3 cellular contexts compared by ENCODE assay signal in genomic region chr2:199554026-199554425, GRCh38.
TF ChIP-seq lines count a peak whose summit lies in the region.

No MANE protein-coding gene starts in this region.

TF ChIP-seq in A549, 52 proteins besides CTCF, POLR2A, EP300 and RAD21:
- TF ChIP-seq MAFK (IDR thresholded peaks at IDR 0.05; ENCODE audit: partially characterized antibody) (peak; percentile 85), BHLHE40 (IDR thresholded peaks at IDR 0.05; ENCODE audit: low read depth, low read length) (no peak), NFE2L2 (conservative IDR thresholded peaks at IDR 0.05; ENCODE audit: low read length) (peak; percentile 75)

TF ChIP-seq in IMR-90, 13 proteins besides CTCF, POLR2A, EP300 and RAD21:
- TF ChIP-seq MAFK (IDR thresholded peaks at IDR 0.05; ENCODE audit: low read depth, low read length) (peak; percentile 76), FOS (IDR thresholded peaks at IDR 0.05; ENCODE audit: low read depth, low read length) (no peak), NFE2L2 (IDR thresholded peaks at IDR 0.05; ENCODE audit: low read depth, low read length) (peak; percentile 85)

TF ChIP-seq in K562, 482 proteins besides CTCF, POLR2A, EP300 and RAD21:
- TF ChIP-seq PTTG1 (tag; IDR thresholded peaks at IDR 0.05; ENCODE audit: low read depth): no peak
- no peak for TF ChIP-seq L3MBTL2 (IDR thresholded peaks at IDR 0.05)
- no peak for TF ChIP-seq NCOA1 (IDR thresholded peaks at IDR 0.05; ENCODE audit: low read depth)
- no peak for TF ChIP-seq ELK3 (CRISPR knock-in tag; IDR thresholded peaks at IDR 0.05)
- TF ChIP-seq ZNF24 (IDR thresholded peaks at IDR 0.05): no peak
- no peak for TF ChIP-seq KLF1 (tag; IDR thresholded peaks at IDR 0.05)
- TF ChIP-seq JUN (IDR thresholded peaks at IDR 0.05; ENCODE audit: borderline replicate concordance, low read depth, low read length): no peak
- no peak for TF ChIP-seq JUN (CRISPR knock-in tag; IDR thresholded peaks at IDR 0.05; ENCODE audit: borderline replicate concordance)
- no peak for TF ChIP-seq PRDM10 (IDR thresholded peaks at IDR 0.05; ENCODE audit: partially characterized antibody)
- no peak for TF ChIP-seq ZNF436 (CRISPR knock-in tag; IDR thresholded peaks at IDR 0.05)
- TF ChIP-seq TBP (optimal IDR thresholded peaks at IDR 0.05; ENCODE audit: low read depth, low read length): no peak
- no peak for TF ChIP-seq ZSCAN29 (IDR thresholded peaks at IDR 0.05)
- TF ChIP-seq ZNF212 (CRISPR knock-in tag; IDR thresholded peaks at IDR 0.05): no peak
- TF ChIP-seq ZNF277 (CRISPR knock-in tag; IDR thresholded peaks at IDR 0.05; ENCODE audit: borderline replicate concordance): no peak
- TF ChIP-seq ELF1 (tag; IDR thresholded peaks at IDR 0.05): no peak
- no peak for TF ChIP-seq NEUROD1 (IDR thresholded peaks at IDR 0.05; ENCODE audit: borderline replicate concordance, low read depth, low read length, partially characterized antibody)
- TF ChIP-seq SIX5 (IDR thresholded peaks at IDR 0.05; ENCODE audit: borderline replicate concordance in 1 of 2, insufficient read depth in 1 of 2, low read depth in 1 of 2, low read length in 2 of 2): no peak
- TF ChIP-seq STAT5B (CRISPR knock-in tag; IDR thresholded peaks at IDR 0.05): no peak
- TF ChIP-seq TEAD1 (CRISPR knock-in tag; IDR thresholded peaks at IDR 0.05): no peak
- no peak for TF ChIP-seq MXD1 (CRISPR knock-in tag; IDR thresholded peaks at IDR 0.05; ENCODE audit: borderline replicate concordance, poor library complexity, severe bottlenecking)
- no peak for TF ChIP-seq CTBP1 (IDR thresholded peaks at IDR 0.05; ENCODE audit: borderline replicate concordance)
- no peak for TF ChIP-seq ZNF584 (CRISPR knock-in tag; IDR thresholded peaks at IDR 0.05; ENCODE audit: low read depth)
- no peak for TF ChIP-seq ZNF77 (CRISPR knock-in tag; IDR thresholded peaks at IDR 0.05)
- TF ChIP-seq BACH1 (tag; IDR thresholded peaks at IDR 0.05): peak; percentile 55; the same call in 1 of the 2 replicates
- no peak for TF ChIP-seq NFYB (IDR thresholded peaks at IDR 0.05; ENCODE audit: extremely low read depth, insufficient read length)
- TF ChIP-seq ZNF592 (IDR thresholded peaks at IDR 0.05): no peak
- no peak for TF ChIP-seq CCAR2 (IDR thresholded peaks at IDR 0.05; ENCODE audit: low read depth, low read length)
- TF ChIP-seq RFX1 (IDR thresholded peaks at IDR 0.05): no peak
- no peak for TF ChIP-seq ZNF75A (CRISPR knock-in tag; IDR thresholded peaks at IDR 0.05)
- TF ChIP-seq FOSL1 (tag; conservative IDR thresholded peaks at IDR 0.05): no peak
- no peak for TF ChIP-seq YY1 (IDR thresholded peaks at IDR 0.05; ENCODE audit: borderline replicate concordance in 1 of 3, control insufficient read depth in 1 of 3, extremely low read depth in 1 of 3, insufficient read depth in 3 of 3, insufficient read length in 1 of 3, insufficient replicate concordance in 2 of 3, low read depth in 1 of 3, low read length in 2 of 3)
- TF ChIP-seq MEF2D (tag; conservative IDR thresholded peaks at IDR 0.05; ENCODE audit: low read depth): no peak
- no peak for TF ChIP-seq ZNF696 (CRISPR knock-in tag; conservative IDR thresholded peaks at IDR 0.05)
- TF ChIP-seq MAFG (tag; conservative IDR thresholded peaks at IDR 0.05): peak; percentile 81
- TF ChIP-seq EGR1 (conservative IDR thresholded peaks at IDR 0.05): no peak
- no peak for TF ChIP-seq FOXP1 (CRISPR knock-in tag; IDR thresholded peaks at IDR 0.05)
- peak; percentile 68 for TF ChIP-seq C11orf30 (IDR thresholded peaks at IDR 0.05; ENCODE audit: low read depth)
- TF ChIP-seq NFE2 (IDR thresholded peaks at IDR 0.05; ENCODE audit: low read depth): peak; percentile 41; the same call in 1 of the 2 replicates
- TF ChIP-seq ZNF586 (CRISPR knock-in tag; conservative IDR thresholded peaks at IDR 0.05): no peak
- TF ChIP-seq ARID3B (CRISPR knock-in tag; IDR thresholded peaks at IDR 0.05; ENCODE audit: borderline replicate concordance): no peak
- peak; percentile 70 for TF ChIP-seq MAFF (IDR thresholded peaks at IDR 0.05; ENCODE audit: low read length)
- no peak for TF ChIP-seq RBBP5 (IDR thresholded peaks at IDR 0.05; ENCODE audit: borderline replicate concordance, insufficient read depth, low read length, poor library complexity, severe bottlenecking)
- TF ChIP-seq ZHX1 (conservative IDR thresholded peaks at IDR 0.05; ENCODE audit: low read length): no peak
- peak; percentile 85 for TF ChIP-seq ZNF316 (IDR thresholded peaks at IDR 0.05)
- TF ChIP-seq MAFK (IDR thresholded peaks at IDR 0.05; ENCODE audit: low read length): peak; percentile 68
- no peak for TF ChIP-seq KDM5B (IDR thresholded peaks at IDR 0.05; ENCODE audit: insufficient replicate concordance, low read depth, low read length)
- TF ChIP-seq PBX2 (CRISPR knock-in tag; IDR thresholded peaks at IDR 0.05; ENCODE audit: low read depth): no peak
- no peak for TF ChIP-seq PBX2 (tag; conservative IDR thresholded peaks at IDR 0.05; ENCODE audit: low read depth)
- no peak for TF ChIP-seq SNRNP70 (optimal IDR thresholded peaks at IDR 0.05; ENCODE audit: low read depth, low read length)
